ENCODE assay signal across 8 cellular contexts in genomic region chr6:152552616-152553209, GRCh38.
DNase-seq lines count a peak whose midpoint lies in the region; ATAC-seq, FAIRE-seq and TF ChIP-seq lines count a peak whose summit lies in the region.

No MANE protein-coding gene starts in this region.

- TF ChIP-seq POLR2A in prostate gland (IDR thresholded peaks at IDR 0.05), result no peak

- H3K4me1 ChIP-seq in prostate gland (replicated peaks), result no peaks in the 10 kb centered on the region

- no peaks in the 10 kb centered on the region for H3K4me1 Mint-ChIP-seq in activated T-cell treated with anti-CD3 and anti-CD28 coated beads, Interleukin-2, amount 50 U/mL, for 72 hours (ENCODE audit: low read depth)

- WGBS in prostate gland, result 35% methylated on average over 9 of the region's 9 CpGs

- no peaks in the 10 kb centered on the region for H3K9me3 ChIP-seq in prostate gland

- FAIRE-seq in D721Med (lab: Jason Lieb, UNC), result peak; percentile 80

- peak; percentile 14 for DNase-seq in D721Med (ENCODE audit: insufficient read length, low spot score)
- DNase-seq in NCI-H510A (lab: John Stamatoyannopoulos, UW), result peak; percentile 18
- peak; percentile 18 to 37 for DNase-seq in activated T-cell treated with anti-CD3 and anti-CD28 coated beads, Interleukin-2, amount 50 U/mL, for 72 hours
- peak; percentile 82 for DNase-seq in Right ventricle myocardium inferior (ENCODE audit: missing footprints)
- DNase-seq in prostate gland (ENCODE audit: low spot score), result peak; percentile 60
- DNase-seq in T1000 (lab: John Stamatoyannopoulos, UW), result no peak

- peaks cover 0 to 3% of the 10 kb centered on the region in 2 donors for H3K9me3 Mint-ChIP-seq in activated T-cell treated with anti-CD3 and anti-CD28 coated beads, Interleukin-2, amount 50 U/mL, for 72 hours

- peaks cover 4 to 5% of the 10 kb centered on the region in 2 donors for H3K36me3 Mint-ChIP-seq in activated T-cell treated with anti-CD3 and anti-CD28 coated beads, Interleukin-2, amount 50 U/mL, for 72 hours (ENCODE audit: insufficient read depth in 2 of 2)

- H3K36me3 ChIP-seq in prostate gland, result no peaks in the 10 kb centered on the region

- no peak overlapping the region for H3K4me3 Mint-ChIP-seq in activated T-cell treated with anti-CD3 and anti-CD28 coated beads, Interleukin-2, amount 50 U/mL, for 72 hours

- H3K27me3 ChIP-seq in prostate gland (replicated peaks; ENCODE audit: insufficient read depth), result no peaks in the 10 kb centered on the region

- no peak overlapping the region for H3K4me3 ChIP-seq in prostate gland

- peak; percentile 94 for ATAC-seq in GM19023 (IDR thresholded peaks at IDR 0.05; ENCODE audit: unreplicated experiment)
- ATAC-seq in HG03064 (IDR thresholded peaks at IDR 0.05; ENCODE audit: low read depth, unreplicated experiment), result peak; percentile 91
- ATAC-seq in activated T-cell treated with anti-CD3 and anti-CD28 coated beads, Interleukin-2, amount 50 U/mL, for 72 hours (replicated peaks in 1 of 2), result peak; percentile 60 to 61
- ATAC-seq in Right ventricle myocardium inferior, result peak; percentile 82

- no peak overlapping the region for H3K27ac ChIP-seq in prostate gland

- peaks cover 21% of the 10 kb centered on the region for H3K27me3 Mint-ChIP-seq in activated T-cell treated with anti-CD3 and anti-CD28 coated beads, Interleukin-2, amount 50 U/mL, for 72 hours (ENCODE audit: low read depth)

- intact Hi-C loops in Right ventricle myocardium inferior (cut with DNase I), result loop anchor here (1.0 to 10.0 kb wide), 2 partner anchors 91 to 402 kb away; no protein-coding TSS in a partner anchor
- intact Hi-C loops in prostate gland (cut with DNase I), result loop anchor here (5.0 to 10.0 kb wide), 2 partner anchors 90 to 122 kb away; no protein-coding TSS in a partner anchor

- peak; percentile 94 for TF ChIP-seq CTCF in D721Med (IDR thresholded peaks at IDR 0.05; ENCODE audit: insufficient read depth, missing control alignments)
- peak; percentile 65 to 86 (median 78) for TF ChIP-seq CTCF in prostate gland (IDR thresholded peaks at IDR 0.05)

- H3K27ac Mint-ChIP-seq in activated T-cell treated with anti-CD3 and anti-CD28 coated beads, Interleukin-2, amount 50 U/mL, for 72 hours, result no peak overlapping the region
